7 cellular contexts compared by ENCODE assay signal in the genomic region with DNA sequence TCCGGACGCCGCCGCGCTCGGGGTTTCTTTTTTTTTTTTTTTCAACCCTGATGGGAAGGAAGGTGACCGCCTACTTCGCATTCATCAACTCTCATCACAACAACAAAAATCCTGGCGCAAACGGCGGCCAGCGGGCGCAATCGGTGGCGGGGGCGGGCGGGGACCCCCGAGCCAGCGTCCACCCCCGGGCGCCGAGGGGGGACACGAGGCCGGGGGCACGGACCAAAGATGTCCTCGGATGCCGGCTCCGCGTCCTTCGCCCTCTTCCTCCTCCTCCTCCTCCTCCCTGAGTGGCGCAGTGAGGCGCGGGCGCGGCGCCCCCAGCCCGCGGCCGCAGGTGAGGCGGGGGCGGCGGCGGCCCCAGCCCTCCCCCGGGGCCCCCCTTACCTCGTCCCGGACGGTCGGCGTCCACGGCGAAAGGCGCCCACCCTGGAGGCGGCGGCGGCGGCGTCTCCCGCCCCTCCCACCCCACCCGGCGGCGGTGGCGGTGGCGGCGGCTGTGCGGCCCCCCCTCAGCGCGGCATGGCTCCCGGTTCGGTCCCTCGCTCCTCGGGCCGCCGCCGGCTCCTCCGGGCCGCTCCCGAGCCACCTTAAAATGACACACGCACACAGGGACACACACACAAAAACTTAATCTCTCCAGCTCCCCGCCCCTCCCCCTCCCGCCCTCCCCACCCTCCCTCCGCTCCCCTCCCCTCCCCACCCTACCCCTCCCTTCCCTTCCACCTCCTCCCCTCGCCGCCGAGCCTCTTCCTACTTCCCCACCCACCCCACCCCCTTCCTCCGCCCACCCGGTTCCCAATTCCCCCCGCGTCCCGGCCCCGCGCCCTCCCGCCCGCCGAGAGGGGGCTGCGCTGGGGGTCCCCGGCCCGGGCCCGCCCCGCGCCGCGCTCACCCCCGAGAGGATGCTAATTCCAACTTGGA. TPM values are rescaled to one million over a fixed set of nuclear protein-coding genes. Genes with fewer than 3 reads are reported as not detected.
DNase-seq lines count a peak whose midpoint lies in the region; ATAC-seq and TF ChIP-seq lines count a peak whose summit lies in the region.

A gene (minus strand): TSS at position 632 of the 924 bp plus-strand sequence.

- no peak for TF ChIP-seq EP300 in ovary (IDR thresholded peaks at IDR 0.05)

- no peak for TF ChIP-seq POLR2A in NB4 (IDR thresholded peaks at IDR 0.05; ENCODE audit: extremely low read depth, insufficient read length)
- peak; percentile 34 for TF ChIP-seq POLR2A in ovary (IDR thresholded peaks at IDR 0.05)

- H3K4me3 ChIP-seq in GM06990 (replicated peaks; ENCODE audit: low read depth, low read length) = peak within 1 kb of the TSS; percentile 57
- peak within 1 kb of the TSS; percentile 65 for H3K4me3 ChIP-seq in NB4 (ENCODE audit: low read depth, low read length)
- H3K4me3 ChIP-seq in ovary = peak within 1 kb of the TSS; percentile 91

- no peak for TF ChIP-seq CTCF in GM06990 (IDR thresholded peaks at IDR 0.05; ENCODE audit: insufficient read depth, low read length, poor library complexity, severe bottlenecking)
- TF ChIP-seq CTCF in NB4 (IDR thresholded peaks at IDR 0.05; ENCODE audit: low read depth, low read length) = no peak
- no peak for TF ChIP-seq CTCF in ovary (IDR thresholded peaks at IDR 0.05)

- H3K27ac ChIP-seq in ovary = peak within 1 kb of the TSS; percentile 96 to 97

- ATAC-seq in left cardiac atrium (peak; percentile 28 to 31), GM19467 (IDR thresholded peaks at IDR 0.05; ENCODE audit: unreplicated experiment) (no peak)

- DNase-seq in GM06990 (ENCODE audit: extremely low read depth, insufficient read length) = no peak
- DNase-seq in NB4 (ENCODE audit: low read depth) = peak; percentile 71
- DNase-seq in amniotic epithelial cell (ENCODE audit: low read depth) = peak; percentile 43
- peak; percentile 64 for DNase-seq in left cardiac atrium
- peak; percentile 69 to 83 (median 77) for DNase-seq in ovary
- DNase-seq in stimulated activated CD4-positive, alpha-beta T cell treated with anti-CD3 and anti-CD28 coated beads, Interleukin-15, amount 100 ng/mL, for 24 hours = no peak

- intact Hi-C loops in left cardiac atrium (cut with DNase I) = loop anchor here (10.0 kb wide), 4 partner anchors 75 to 215 kb away; no protein-coding TSS in a partner anchor
- intact Hi-C loops in ovary (cut with DNase I) = loop anchor here (2.0 to 10.0 kb wide), 6 partner anchors 95 to 248 kb away; no protein-coding TSS in a partner anchor

- WGBS in ovary, 3 donors = 0 to 1% (median 1%) methylated on average over 63 to 100 of the region's 103 CpGs

- H3K4me1 ChIP-seq in ovary (ENCODE audit: insufficient read depth) = peaks cover 3% of the 10 kb centered on the region

- H3K27me3 ChIP-seq in GM06990 (replicated peaks; ENCODE audit: control insufficient read depth, insufficient read depth, low read length) (no peaks in the 10 kb centered on the region; the same call in 1 of the 2 replicates), ovary (no peaks in the 10 kb centered on the region)

- no peaks in the 10 kb centered on the region for H3K9me3 ChIP-seq in ovary

- no peaks in the 10 kb centered on the region for H3K36me3 ChIP-seq in GM06990 (ENCODE audit: control insufficient read depth, insufficient read depth, low read length)
- no peaks in the 10 kb centered on the region for H3K36me3 ChIP-seq in ovary

RNA-seq across cellular contexts. Expression of the gene that starts here (rescaled TPM):
- total RNA-seq in left cardiac atrium (10 to 100 TPM; 30.8 to 36.8 TPM), ovary (100 to 1,000 TPM in 1 of 7 donors, 10 to 100 TPM in 6; 37.8 to 107 (median 80.8) TPM)
- polyA plus RNA-seq in ovary = 10 to 100 TPM; 25.3 to 63.7 TPM

Comparison
In these comparisons a context has a peak if more than half of its experiments do, and no peak if none do; other contexts are left out.
1. DNase-seq: peak in NB4 (single experiment), amniotic epithelial cell (single experiment), left cardiac atrium (single experiment) and ovary (5 of 5); none in GM06990 (single experiment) and stimulated activated CD4-positive, alpha-beta T cell treated with anti-CD3 and anti-CD28 coated beads, Interleukin-15, amount 100 ng/mL, for 24 hours (single experiment).
2. Peak in every context shown above with its lines, with median percentiles within 50 percentile points of each other: H3K4me3 ChIP-seq.